In genomic region chr2:66240284-66240683, GRCh38 we compare ENCODE assay signal across 19 cellular contexts.
DNase-seq lines count a peak whose midpoint lies in the region; ATAC-seq and TF ChIP-seq lines count a peak whose summit lies in the region.
"Had no signal": no experiment of that assay in that cellular context is flagged by ENCODE, and none has a peak within 500 bp of the region (broad histone marks: within the 10 kb centered on the region; RNA-seq: fewer than 3 reads in every experiment).

No MANE protein-coding gene starts in this region.

- no peak for TF ChIP-seq CTCF in astrocyte of the spinal cord (IDR thresholded peaks at IDR 0.05; ENCODE audit: low read depth, low read length)
- TF ChIP-seq CTCF in gastrocnemius medialis (IDR thresholded peaks at IDR 0.05 in 4 of 5, conservative IDR thresholded peaks at IDR 0.05 in 1 of 5): no peak
- no peak for TF ChIP-seq CTCF in nephron progenitor cell (IDR thresholded peaks at IDR 0.05)
- TF ChIP-seq CTCF in RWPE1 (conservative IDR thresholded peaks at IDR 0.05; ENCODE audit: low read depth): no peak

- peaks cover 37% of the 10 kb centered on the region for H3K4me1 Mint-ChIP-seq in nephron progenitor cell
- H3K4me1 Mint-ChIP-seq in stimulated activated memory B cell treated with anti-CD40 and anti-IgM and Interleukin-4, amounts not matched to agents 10 μg/mL and 1 μg/mL and 100 μg/mL, for 72 hours: no peaks in the 10 kb centered on the region
- H3K4me1 Mint-ChIP-seq: immature natural killer cell; naive thymus-derived CD8-positive, alpha-beta T cell had no signal

- TF ChIP-seq POLR2A in gastrocnemius medialis (IDR thresholded peaks at IDR 0.05): no peak

- in situ Hi-C loops in G401 (cut with HindIII; ENCODE audit: low sequenced_read_pairs) (no loop called here), astrocyte of the spinal cord (cut with HindIII; ENCODE audit: low sequenced_read_pairs) (no loop called here), gastrocnemius medialis (cut with MboI; ENCODE audit: low sequenced_read_pairs in 4 of 4) (no loop called here)

- DNase-seq in G401 (ENCODE audit: low spot score): peak; percentile 10
- DNase-seq in astrocyte of the spinal cord (ENCODE audit: low read depth, low spot score): peak; percentile 13
- peak; percentile 29 for DNase-seq in inferior parietal cortex (ENCODE audit: extremely low spot score)
- DNase-seq in gastrocnemius medialis: peak in 1 of 2 donors; percentile 32
- no peak for DNase-seq in nephron progenitor cell
- no peak for DNase-seq in LoVo (ENCODE audit: low spot score)
- DNase-seq in RWPE1 (ENCODE audit: low spot score): no peak
- DNase-seq: activated CD4-positive, alpha-beta T cell treated with anti-CD3 and anti-CD28 coated beads for 4 hours; central memory CD4-positive, alpha-beta T cell; erythroblast; immature natural killer cell; mesenchymal stem cell; naive thymus-derived CD8-positive, alpha-beta T cell; NCI-H510A treated with DMSO at 0.1 percent for 48 hours; posterior cingulate gyrus; stimulated activated CD4-positive, alpha-beta T cell treated with anti-CD3 and anti-CD28 coated beads, Interleukin-12 subunit alpha, Interleukin-12 subunit beta, amount 100 ng/mL, for 4 hours had no signal

- H3K36me3 Mint-ChIP-seq in nephron progenitor cell (ENCODE audit: low read depth): no peaks in the 10 kb centered on the region
- no peaks in the 10 kb centered on the region for H3K36me3 Mint-ChIP-seq in stimulated activated memory B cell treated with anti-CD40 and anti-IgM and Interleukin-4, amounts not matched to agents 10 μg/mL and 1 μg/mL and 100 μg/mL, for 72 hours
- H3K36me3 Mint-ChIP-seq: immature natural killer cell; naive thymus-derived CD8-positive, alpha-beta T cell had no signal

- peaks cover 7% of the 10 kb centered on the region for H3K27me3 Mint-ChIP-seq in nephron progenitor cell (ENCODE audit: low read depth, poor library complexity)
- H3K27me3 Mint-ChIP-seq in stimulated activated memory B cell treated with anti-CD40 and anti-IgM and Interleukin-4, amounts not matched to agents 10 μg/mL and 1 μg/mL and 100 μg/mL, for 72 hours: no peaks in the 10 kb centered on the region
- H3K27me3 Mint-ChIP-seq: activated T-helper 17 cell treated with anti-CD3 and anti-CD28 coated beads, Interleukin-2, amount 50 U/mL, for 72 hours had no signal

- no peak overlapping the region for H3K27ac Mint-ChIP-seq in nephron progenitor cell
- H3K27ac Mint-ChIP-seq in stimulated activated memory B cell treated with anti-CD40 and anti-IgM and Interleukin-4, amounts not matched to agents 10 μg/mL and 1 μg/mL and 100 μg/mL, for 72 hours: no peak overlapping the region
- H3K27ac Mint-ChIP-seq: activated T-helper 17 cell treated with anti-CD3 and anti-CD28 coated beads, Interleukin-2, amount 50 U/mL, for 72 hours; immature natural killer cell; naive thymus-derived CD8-positive, alpha-beta T cell had no signal

- POLR2A ChIA-PET in RWPE1 (lab: Yijun Ruan, JAX; ENCODE audit: low non-redundant PET): no interaction called here

- intact Hi-C loops in gastrocnemius medialis (cut with DNase I; ENCODE audit: low total_unique reads): no loop called here

- no peak overlapping the region for H3K4me3 Mint-ChIP-seq in nephron progenitor cell
- no peak overlapping the region for H3K4me3 Mint-ChIP-seq in stimulated activated memory B cell treated with anti-CD40 and anti-IgM and Interleukin-4, amounts not matched to agents 10 μg/mL and 1 μg/mL and 100 μg/mL, for 72 hours
- H3K4me3 Mint-ChIP-seq: activated T-helper 17 cell treated with anti-CD3 and anti-CD28 coated beads, Interleukin-2, amount 50 U/mL, for 72 hours; immature natural killer cell; naive thymus-derived CD8-positive, alpha-beta T cell had no signal

- H3K9me3 Mint-ChIP-seq in nephron progenitor cell: no peaks in the 10 kb centered on the region
- no peaks in the 10 kb centered on the region for H3K9me3 Mint-ChIP-seq in stimulated activated memory B cell treated with anti-CD40 and anti-IgM and Interleukin-4, amounts not matched to agents 10 μg/mL and 1 μg/mL and 100 μg/mL, for 72 hours

- CTCF ChIA-PET in RWPE1 (lab: Yijun Ruan, JAX): no interaction called here

- H3K27ac ChIP-seq in gastrocnemius medialis (peak overlapping the region in 1 of 4 donors; percentile 14), RWPE1 (no peak overlapping the region)

- no peaks in the 10 kb centered on the region for H3K9me3 ChIP-seq in gastrocnemius medialis

- ATAC-seq in gastrocnemius medialis: peak; percentile 40 to 62
- ATAC-seq in stimulated activated memory B cell treated with anti-CD40 and anti-IgM and Interleukin-4, amounts not matched to agents 10 μg/mL and 1 μg/mL and 100 μg/mL, for 72 hours: no peak
- ATAC-seq: activated T-helper 17 cell treated with anti-CD3 and anti-CD28 coated beads, Interleukin-2, amount 50 U/mL, for 72 hours; K562; naive thymus-derived CD8-positive, alpha-beta T cell had no signal

- H3K4me3 ChIP-seq in astrocyte of the spinal cord (ENCODE audit: low read depth, low read length): no peak overlapping the region
- H3K4me3 ChIP-seq in gastrocnemius medialis: no peak overlapping the region
- H3K4me3 ChIP-seq: K562 had no signal

- no peaks in the 10 kb centered on the region for H3K36me3 ChIP-seq in gastrocnemius medialis

- no peaks in the 10 kb centered on the region for H3K4me1 ChIP-seq in gastrocnemius medialis

- no peaks in the 10 kb centered on the region for H3K27me3 ChIP-seq in gastrocnemius medialis

Comparison
In these comparisons a context has a peak if more than half of its experiments do, and no peak if none do; other contexts are left out.
1. DNase-seq: peak in G401 (single experiment), astrocyte of the spinal cord (single experiment) and inferior parietal cortex (single experiment); none in nephron progenitor cell (single experiment), LoVo (single experiment) and RWPE1 (single experiment).